In the genomic region with DNA sequence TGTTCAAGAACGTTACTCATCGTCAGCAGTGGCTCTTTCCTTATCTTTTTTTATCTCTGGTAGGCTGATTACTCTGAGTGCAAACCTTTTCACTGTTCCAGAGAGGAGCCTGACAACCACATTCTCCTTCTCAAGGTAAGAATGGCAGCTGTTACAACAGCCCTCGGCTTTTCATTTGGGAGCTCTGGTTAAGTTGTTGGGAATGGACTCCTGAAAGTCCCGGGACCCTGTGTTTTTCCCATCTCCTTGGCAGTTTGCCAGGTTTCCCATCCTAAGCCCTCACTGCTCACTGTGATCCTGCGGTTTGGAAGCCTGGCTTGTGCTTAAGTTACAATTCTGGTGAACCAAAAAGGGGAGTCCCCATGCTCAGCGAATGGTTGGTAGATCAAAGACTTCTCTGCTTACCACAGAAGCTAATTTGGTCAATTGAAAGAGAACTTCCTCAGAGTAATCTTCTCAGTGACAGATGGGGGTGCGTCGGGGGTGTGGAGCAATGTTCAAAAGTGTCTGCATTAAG, we compare ENCODE assay signal across 8 cellular contexts.
DNase-seq lines count a peak whose midpoint lies in the region; ATAC-seq and TF ChIP-seq lines count a peak whose summit lies in the region.

No MANE protein-coding gene starts in this region.

- H3K36me3 ChIP-seq in BLaER1 treated with 17β-estradiol and CSF1 and Interleukin-3, amounts not matched to agents 10 nM and 100 nM, result no peaks in the 10 kb centered on the region

- peak overlapping the region; percentile 54 for H3K27ac Mint-ChIP-seq in progenitor cell of endocrine pancreas

- H3K4me3 ChIP-seq in BLaER1 treated with 17β-estradiol and CSF1 and Interleukin-3, amounts not matched to agents 10 nM and 100 nM, result peak overlapping the region in 1 of 10 experiments; percentile 1; a peak in 1 of 20 replicates

- H4K20me1 ChIP-seq in BLaER1 treated with 17β-estradiol and CSF1 and Interleukin-3, amounts not matched to agents 10 nM and 100 nM, result peaks cover 0 to 12% (median 0%) of the 10 kb centered on the region in 11 experiments; a peak in 2 of 22 replicates

- H3K4me2 ChIP-seq in BLaER1 treated with 17β-estradiol and CSF1 and Interleukin-3, amounts not matched to agents 10 nM and 100 nM, result peak overlapping the region; percentile 66 to 94 (median 86)

- peaks cover 37% of the 10 kb centered on the region for H3K36me3 Mint-ChIP-seq in progenitor cell of endocrine pancreas (ENCODE audit: insufficient read depth)

- peak; percentile 39 for DNase-seq in activated CD4-positive, alpha-beta T cell treated with anti-CD3 and anti-CD28 coated beads for 48 hours
- DNase-seq in progenitor cell of endocrine pancreas (ENCODE audit: low spot score, unreplicated experiment) (no peak), GDM1 (lab: John Stamatoyannopoulos, UW) (no peak), SW 1271 (lab: John Stamatoyannopoulos, UW) (no peak)
- DNase-seq in effector CD8-positive, alpha-beta T cell (lab: John Stamatoyannopoulos, UW), result no peak

- peaks cover 42% of the 10 kb centered on the region for H3K4me1 Mint-ChIP-seq in progenitor cell of endocrine pancreas (ENCODE audit: low read depth)

- H3K9me3 ChIP-seq in BLaER1 treated with 17β-estradiol and CSF1 and Interleukin-3, amounts not matched to agents 10 nM and 100 nM (replicated peaks in 1 of 11), result peaks cover 0 to 16% (median 6%) of the 10 kb centered on the region in 11 experiments; a peak in 8 of 22 replicates

- H3K4me1 ChIP-seq in BLaER1 treated with 17β-estradiol and CSF1 and Interleukin-3, amounts not matched to agents 10 nM and 100 nM, result peaks cover 24 to 34% (median 27%) of the 10 kb centered on the region in 10 experiments

- no peak overlapping the region for H3K9ac ChIP-seq in BLaER1 treated with 17β-estradiol and CSF1 and Interleukin-3, amounts not matched to agents 10 nM and 100 nM

- H3K4me3 Mint-ChIP-seq in progenitor cell of endocrine pancreas (ENCODE audit: low read depth), result no peak overlapping the region

- H3K9me3 Mint-ChIP-seq in progenitor cell of endocrine pancreas (ENCODE audit: low read depth), result no peaks in the 10 kb centered on the region

- TF ChIP-seq CTCF in progenitor cell of endocrine pancreas (IDR thresholded peaks at IDR 0.05; ENCODE audit: unreplicated experiment), result no peak

- peak overlapping the region in 8 of 11 experiments; percentile 42 to 81 (median 70); a peak in 13 of 22 replicates for H3K27ac ChIP-seq in BLaER1 treated with 17β-estradiol and CSF1 and Interleukin-3, amounts not matched to agents 10 nM and 100 nM

- peaks cover 0 to 90% (median 53%) of the 10 kb centered on the region in 11 experiments; a peak in 15 of 22 replicates for H3K27me3 ChIP-seq in BLaER1 treated with 17β-estradiol and CSF1 and Interleukin-3, amounts not matched to agents 10 nM and 100 nM

- ATAC-seq in GM19351 (IDR thresholded peaks at IDR 0.05; ENCODE audit: unreplicated experiment), result peak; percentile 100
- ATAC-seq in HG03342 (IDR thresholded peaks at IDR 0.05; ENCODE audit: unreplicated experiment), result peak; percentile 99

- H3K27me3 Mint-ChIP-seq in progenitor cell of endocrine pancreas, result no peaks in the 10 kb centered on the region
